ENCODE assay signal across 10 cellular contexts in the genomic region with DNA sequence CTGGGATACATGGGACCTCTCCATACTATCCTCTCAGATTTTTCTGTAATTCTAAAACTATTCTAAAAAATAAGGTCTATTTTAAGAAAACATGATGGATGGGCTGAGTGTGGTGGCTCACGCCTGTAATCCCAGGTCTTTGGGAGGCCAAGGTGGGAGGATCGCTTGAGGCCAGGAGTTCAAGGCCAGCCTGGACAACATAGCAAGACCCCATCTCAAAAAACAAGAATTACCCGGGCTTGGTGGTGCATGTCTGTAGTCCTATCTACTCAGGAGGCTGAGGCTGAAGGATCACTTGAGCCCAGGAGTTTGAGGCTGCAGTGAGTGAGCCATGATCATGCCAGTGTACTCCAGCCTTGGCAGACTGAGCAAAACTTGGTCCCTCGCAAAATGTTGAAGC.
"Had no signal": no experiment of that assay in that cellular context is flagged by ENCODE, and none has a peak within 500 bp of the region (broad histone marks: within the 10 kb centered on the region; RNA-seq: fewer than 3 reads in every experiment).

No MANE protein-coding gene starts in this region.

- H3K9ac ChIP-seq: KMS-11 had no signal

- DNase-seq: H9, HCEC 1CT, HFFc6, IMR-90, KBM-7 had no signal

- H3K4me3 ChIP-seq: GM23338 had no signal

- H3K4me2 ChIP-seq: GM23338, KMS-11 had no signal

- ATAC-seq: GM23338 had no signal

- FAIRE-seq: H1, H54 had no signal

- H2AFZ ChIP-seq: GM23338 had no signal

- H3K27ac ChIP-seq: HL-60, KMS-11 had no signal
